Comparison of ENCODE assay signal across 1 cellular context in the genomic region with DNA sequence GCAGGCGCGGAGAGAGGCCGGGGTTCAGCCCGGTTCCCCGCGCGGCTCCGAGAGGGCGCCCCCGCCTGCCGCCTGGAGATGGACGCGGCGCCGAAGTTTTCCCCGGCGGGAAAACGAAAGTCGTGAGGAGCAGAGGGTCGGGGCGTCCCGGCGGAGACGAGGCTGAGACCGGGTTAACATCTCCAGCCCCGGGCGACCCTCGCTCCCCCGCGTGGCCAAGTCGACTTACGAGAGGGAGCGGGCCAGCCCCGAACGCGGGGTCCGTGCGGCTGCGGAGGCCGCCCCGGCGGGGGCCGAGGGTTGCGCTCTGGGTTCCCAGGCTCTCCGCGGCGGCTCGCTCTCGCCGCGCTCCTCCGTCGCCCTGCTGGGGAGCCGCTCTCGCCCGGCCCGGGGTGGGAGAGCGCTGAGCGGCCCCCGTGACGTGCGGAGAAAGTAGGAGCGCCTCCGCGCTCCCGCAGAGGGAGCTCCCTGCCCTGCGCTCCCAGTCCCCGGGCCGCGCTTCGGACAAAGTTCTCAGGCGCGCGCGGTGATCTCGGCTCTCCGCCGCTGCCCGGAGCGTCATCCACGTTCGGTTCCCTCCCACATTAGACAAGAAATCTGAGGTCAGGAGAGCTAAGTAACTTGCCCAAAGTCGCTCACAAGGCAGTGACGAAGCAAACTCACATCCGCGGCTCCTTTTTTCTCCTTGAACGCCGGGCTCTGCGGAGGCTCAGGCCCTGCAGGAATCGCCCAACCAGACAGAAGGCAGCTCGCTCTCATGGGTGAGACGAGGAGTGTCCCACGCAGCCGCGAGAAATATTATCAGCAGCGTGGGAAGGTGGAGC.
TF ChIP-seq lines count a peak whose summit lies in the region.

No MANE protein-coding gene starts in this region.

TF ChIP-seq in SK-N-SH, 30 proteins besides CTCF, POLR2A, EP300 and RAD21 (continued from another document):
- TF ChIP-seq, protein P1, sequence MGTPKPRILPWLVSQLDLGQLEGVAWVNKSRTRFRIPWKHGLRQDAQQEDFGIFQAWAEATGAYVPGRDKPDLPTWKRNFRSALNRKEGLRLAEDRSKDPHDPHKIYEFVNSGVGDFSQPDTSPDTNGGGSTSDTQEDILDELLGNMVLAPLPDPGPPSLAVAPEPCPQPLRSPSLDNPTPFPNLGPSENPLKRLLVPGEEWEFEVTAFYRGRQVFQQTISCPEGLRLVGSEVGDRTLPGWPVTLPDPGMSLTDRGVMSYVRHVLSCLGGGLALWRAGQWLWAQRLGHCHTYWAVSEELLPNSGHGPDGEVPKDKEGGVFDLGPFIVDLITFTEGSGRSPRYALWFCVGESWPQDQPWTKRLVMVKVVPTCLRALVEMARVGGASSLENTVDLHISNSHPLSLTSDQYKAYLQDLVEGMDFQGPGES (IDR thresholded peaks at IDR 0.05; ENCODE audit: low read depth, low read length) = no peak
TF ChIP-seq in SK-N-SH: peak in this region for 0.
